Comparison of ENCODE assay signal across 8 cellular contexts in the genomic region with DNA sequence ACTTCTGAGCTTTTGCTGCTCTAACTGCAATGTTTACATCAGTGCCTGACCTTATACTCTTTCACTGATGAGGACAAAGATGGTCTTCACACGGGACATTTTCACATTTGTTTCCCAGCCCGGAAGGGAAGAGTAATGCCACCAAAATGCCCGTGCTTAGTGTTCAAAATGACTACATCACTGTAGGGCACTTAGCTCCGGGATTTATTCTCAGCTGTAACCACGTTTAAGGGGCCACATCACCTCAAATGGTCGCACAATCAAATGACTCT. TPM values are rescaled to one million over a fixed set of nuclear protein-coding genes. Genes with fewer than 3 reads are reported as not detected.
DNase-seq lines count a peak whose midpoint lies in the region; ATAC-seq and TF ChIP-seq lines count a peak whose summit lies in the region.

No MANE protein-coding gene starts in this region.

- H3K79me2 ChIP-seq in fibroblast of lung (ENCODE audit: control insufficient read depth, insufficient read depth, low read length), result no peaks in the 10 kb centered on the region

- TF ChIP-seq CTCF in GM12865 (IDR thresholded peaks at IDR 0.05; ENCODE audit: insufficient read depth, low read depth, low read length, missing control alignments) (no peak), fibroblast of lung (conservative IDR thresholded peaks at IDR 0.05 in 1 of 2, IDR thresholded peaks at IDR 0.05 in 1 of 2; ENCODE audit: low read depth in 1 of 2, low read length in 2 of 2) (no peak)

- H3K27ac ChIP-seq in SJCRH30 (peak overlapping the region; percentile 92), fibroblast of lung (ENCODE audit: insufficient read depth, low read length) (peak overlapping the region; percentile 100), rectal smooth muscle tissue (ENCODE audit: low read depth, low read length) (peak overlapping the region; percentile 77)

- peak overlapping the region; percentile 14 for H2AFZ ChIP-seq in fibroblast of lung (ENCODE audit: low read length)

- no peaks in the 10 kb centered on the region for H4K20me1 ChIP-seq in fibroblast of lung (ENCODE audit: control insufficient read depth, extremely low read depth, insufficient read depth, low read length)

- H3K4me3 ChIP-seq in GM12865 (ENCODE audit: low read depth, low read length), result peak overlapping the region; percentile 42; the same call in 1 of the 2 replicates
- H3K4me3 ChIP-seq in SJCRH30, result peak overlapping the region; percentile 70
- peak overlapping the region; percentile 1 to 57 (median 34) for H3K4me3 ChIP-seq in fibroblast of lung (replicated peaks in 1 of 4; ENCODE audit: control extremely low read depth in 1 of 4, insufficient read depth in 1 of 4, low read depth in 3 of 4, low read length in 4 of 4)
- H3K4me3 ChIP-seq in rectal smooth muscle tissue (ENCODE audit: low read length), result peak overlapping the region; percentile 54

- H3K36me3 ChIP-seq in SJCRH30, result no peaks in the 10 kb centered on the region
- H3K36me3 ChIP-seq in fibroblast of lung (ENCODE audit: control insufficient read depth, insufficient read depth, low read length), result no peaks in the 10 kb centered on the region
- H3K36me3 ChIP-seq in rectal smooth muscle tissue (ENCODE audit: control insufficient read depth, insufficient read depth, low read length), result no peaks in the 10 kb centered on the region

- ATAC-seq in HG03045 (IDR thresholded peaks at IDR 0.05; ENCODE audit: unreplicated experiment), result no peak
- no peak for ATAC-seq in GM21423 (IDR thresholded peaks at IDR 0.05; ENCODE audit: unreplicated experiment)

- H3K27me3 ChIP-seq in SJCRH30 (no peaks in the 10 kb centered on the region), fibroblast of lung (ENCODE audit: control insufficient read depth, insufficient read depth, low read length) (no peaks in the 10 kb centered on the region), rectal smooth muscle tissue (ENCODE audit: control insufficient read depth, insufficient read depth, low read length) (no peaks in the 10 kb centered on the region)

- H3K9ac ChIP-seq in fibroblast of lung (ENCODE audit: insufficient read depth, low read length) (peak overlapping the region; percentile 96), rectal smooth muscle tissue (ENCODE audit: low read length) (peak overlapping the region; percentile 24)

- DNase-seq in GM12865 (ENCODE audit: low read depth) (no peak), SJCRH30 (no peak), fibroblast of lung (ENCODE audit: low read depth in 2 of 2) (no peak), NCI-H128 (lab: John Stamatoyannopoulos, UW; ENCODE audit: unreplicated experiment) (no peak), anterior cingulate cortex (lab: John Stamatoyannopoulos, UW) (no peak)

- peak overlapping the region; percentile 78 for H3K4me2 ChIP-seq in fibroblast of lung (ENCODE audit: extremely low read depth, insufficient read depth, low read length)

- no peaks in the 10 kb centered on the region for H3K9me3 ChIP-seq in SJCRH30 (replicated peaks)
- no peaks in the 10 kb centered on the region for H3K9me3 ChIP-seq in fibroblast of lung (ENCODE audit: control insufficient read depth, insufficient read depth, low read depth, low read length)

- H3K4me1 ChIP-seq in SJCRH30, result peaks cover 39% of the 10 kb centered on the region
- H3K4me1 ChIP-seq in fibroblast of lung (ENCODE audit: control insufficient read depth, extremely low read depth, insufficient read depth, low read length), result peaks cover 39% of the 10 kb centered on the region
- peaks cover 14% of the 10 kb centered on the region for H3K4me1 ChIP-seq in rectal smooth muscle tissue (ENCODE audit: control insufficient read depth, insufficient read depth, low read length)

RNA-seq across cellular contexts. Expression of a gene that starts 2.9 kb away (rescaled TPM):
- total RNA-seq in SJCRH30 (2014; rRNA removed; shearing (Covaris generic)), result 0.49 and 1.0 TPM in 2 replicates
- total RNA-seq in fibroblast of lung, result 0.26 and 0.66 TPM in 2 replicates
- polyA plus RNA-seq in fibroblast of lung, result 0.93 and 1.3 TPM in 2 replicates
- 0.78 and 1.1 TPM in 2 replicates for polyA plus RNA-seq in fibroblast of lung (2012)
- polyA minus RNA-seq in fibroblast of lung (ENCODE audit: low replicate concordance), result 1.6 and 2.2 TPM in 2 replicates

RNA-seq across cellular contexts. Expression of a gene that starts 56.4 kb away (rescaled TPM):
- total RNA-seq in SJCRH30 (2014; rRNA removed; shearing (Covaris generic)), result 8.4 and 9.1 TPM in 2 replicates
- 6.7 and 10.4 TPM in 2 replicates for total RNA-seq in fibroblast of lung
- 7.1 and 7.3 TPM in 2 replicates for polyA plus RNA-seq in fibroblast of lung
- 5.3 and 5.4 TPM in 2 replicates for polyA plus RNA-seq in fibroblast of lung (2012)
- polyA minus RNA-seq in fibroblast of lung (ENCODE audit: low replicate concordance), result 6.7 and 12.2 TPM in 2 replicates
